Comparison of ENCODE assay signal across 19 cellular contexts in the genomic region with DNA sequence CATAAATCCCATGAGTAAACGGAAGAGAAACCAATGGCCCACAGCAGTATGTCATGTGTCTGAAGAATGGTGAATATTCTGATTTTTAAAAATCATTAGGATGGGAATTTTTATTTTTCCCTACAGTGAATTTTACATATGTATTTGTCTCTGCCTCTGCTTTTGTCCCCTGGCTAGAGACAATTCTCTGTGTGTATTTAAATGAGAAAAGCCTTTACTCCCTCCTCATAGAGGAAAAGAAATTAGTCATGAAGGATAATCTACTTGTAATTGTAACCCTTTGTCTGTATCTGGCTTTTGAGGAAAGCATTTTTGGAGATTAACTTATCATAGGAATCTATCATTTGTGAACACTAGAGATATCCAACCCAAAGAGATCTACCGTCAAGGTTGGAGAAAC.
DNase-seq lines count a peak whose midpoint lies in the region; ATAC-seq, FAIRE-seq and TF ChIP-seq lines count a peak whose summit lies in the region.
"Had no signal": no experiment of that assay in that cellular context is flagged by ENCODE, and none has a peak within 500 bp of the region (broad histone marks: within the 10 kb centered on the region; RNA-seq: fewer than 3 reads in every experiment).

No MANE protein-coding gene starts in this region.

- ATAC-seq in HG02798 (IDR thresholded peaks at IDR 0.05; ENCODE audit: poor library complexity, unreplicated experiment): no peak

- no peaks in the 10 kb centered on the region for H3K4me1 Mint-ChIP-seq in activated CD4-positive, alpha-beta T cell treated with anti-CD3 and anti-CD28 coated beads, Interleukin-2, amount 10 ng/mL, durations not matched to agents 24 days and 14 days
- H3K4me1 Mint-ChIP-seq: CD4-positive, alpha-beta memory T cell had no signal

- H3K9ac ChIP-seq in HUES6 (ENCODE audit: low read length) (no peak overlapping the region), OCI-LY3 (ENCODE audit: low read length) (0 out of 2 replicates have a peak overlapping the region, but pooled peaks have one; percentile 0), kidney (ENCODE audit: low read length in 2 of 2) (no peak overlapping the region)

- H3K4me3 ChIP-seq in HUES6 (ENCODE audit: low read depth, low read length): no peak overlapping the region
- H3K4me3 ChIP-seq in OCI-LY3 (ENCODE audit: low read length): no peak overlapping the region
- no peak overlapping the region for H3K4me3 ChIP-seq in osteoblast (ENCODE audit: insufficient read depth, low read length)
- H3K4me3 ChIP-seq in kidney (ENCODE audit: low read length in 2 of 2): no peak overlapping the region
- H3K4me3 ChIP-seq: GM12878 had no signal

- H2AFZ ChIP-seq in OCI-LY3 (ENCODE audit: low read depth, low read length): no peak overlapping the region
- no peak overlapping the region for H2AFZ ChIP-seq in osteoblast (ENCODE audit: low read length)

- H3K79me2 ChIP-seq in OCI-LY3 (ENCODE audit: low read length) (no peaks in the 10 kb centered on the region), osteoblast (ENCODE audit: insufficient read depth, low read length) (no peaks in the 10 kb centered on the region)

- peak overlapping the region; percentile 31; the same call in 1 of the 2 replicates for H3K27ac ChIP-seq in HUES6 (ENCODE audit: low read depth, low read length)
- peak overlapping the region; percentile 38 for H3K27ac ChIP-seq in OCI-LY3 (ENCODE audit: low read length)
- H3K27ac ChIP-seq in osteoblast (ENCODE audit: low read depth, low read length): no peak overlapping the region
- no peak overlapping the region for H3K27ac ChIP-seq in kidney (ENCODE audit: low read depth in 2 of 2, low read length in 2 of 2)
- H3K27ac ChIP-seq: C4-2B had no signal

- peak; percentile 81 for FAIRE-seq in GM19239 (lab: Jason Lieb, UNC)
- FAIRE-seq in kidney (lab: Jason Lieb, UNC): no peak
- FAIRE-seq: GM12878, HTR-8/SVneo had no signal

- H3K27me3 Mint-ChIP-seq in activated CD4-positive, alpha-beta T cell treated with anti-CD3 and anti-CD28 coated beads, Interleukin-2, amount 10 ng/mL, durations not matched to agents 24 days and 14 days: no peaks in the 10 kb centered on the region
- H3K27me3 Mint-ChIP-seq: CD4-positive, alpha-beta memory T cell had no signal

- DNase-seq in GM19239 (ENCODE audit: insufficient read length, low spot score): no peak
- DNase-seq in osteoblast (ENCODE audit: insufficient read length, low spot score, missing footprints): peak; percentile 51
- DNase-seq in kidney: no peak
- DNase-seq in activated CD4-positive, alpha-beta T cell treated with anti-CD3 and anti-CD28 coated beads, Interleukin-2, amount 10 ng/mL, durations not matched to agents 24 days and 14 days: no peak
- DNase-seq: 8988T; BE2C; CD4-positive, alpha-beta memory T cell; DMS79; GOT3; HCEC 1CT; HFFc6; IMR-90; KBM-7 had no signal

- H3K27me3 ChIP-seq in HUES6 (ENCODE audit: control insufficient read depth, insufficient read depth, low read length) (no peaks in the 10 kb centered on the region), OCI-LY3 (ENCODE audit: low read depth, low read length) (no peaks in the 10 kb centered on the region), osteoblast (ENCODE audit: insufficient read depth, low read length) (no peaks in the 10 kb centered on the region)
- H3K27me3 ChIP-seq: BE2C had no signal

- H3K9me3 Mint-ChIP-seq in activated CD4-positive, alpha-beta T cell treated with anti-CD3 and anti-CD28 coated beads, Interleukin-2, amount 10 ng/mL, durations not matched to agents 24 days and 14 days: peaks cover 6% of the 10 kb centered on the region

- intact Hi-C loops in kidney (cut with DNase I): no loop called here
- intact Hi-C loops in activated CD4-positive, alpha-beta T cell treated with anti-CD3 and anti-CD28 coated beads, Interleukin-2, amount 10 ng/mL, durations not matched to agents 24 days and 14 days (cut with micrococcal nuclease): no loop called here

- H3K27ac Mint-ChIP-seq in activated CD4-positive, alpha-beta T cell treated with anti-CD3 and anti-CD28 coated beads, Interleukin-2, amount 10 ng/mL, durations not matched to agents 24 days and 14 days: no peak overlapping the region
- H3K27ac Mint-ChIP-seq: CD4-positive, alpha-beta memory T cell; HFFc6 had no signal

- H3K36me3 ChIP-seq in HUES6 (ENCODE audit: control insufficient read depth, insufficient read depth, low read length) (no peaks in the 10 kb centered on the region), OCI-LY3 (replicated peaks; ENCODE audit: low read depth, low read length) (no peaks in the 10 kb centered on the region), osteoblast (ENCODE audit: insufficient read depth, low read length) (no peaks in the 10 kb centered on the region), kidney (ENCODE audit: control insufficient read depth in 1 of 2, insufficient read depth in 2 of 2, low read length in 2 of 2) (no peaks in the 10 kb centered on the region)
- H3K36me3 ChIP-seq: BE2C had no signal

- H3K4me2 ChIP-seq in OCI-LY3 (ENCODE audit: low read length) (peak overlapping the region; percentile 84), osteoblast (ENCODE audit: insufficient read depth, low read length) (no peak overlapping the region)

- H3K4me1 ChIP-seq in HUES6 (ENCODE audit: control insufficient read depth, insufficient read depth, low read length): peaks cover 19% of the 10 kb centered on the region
- peaks cover 40% of the 10 kb centered on the region for H3K4me1 ChIP-seq in OCI-LY3 (ENCODE audit: low read length)
- H3K4me1 ChIP-seq in osteoblast (ENCODE audit: insufficient read depth, low read length): no peaks in the 10 kb centered on the region
- H3K4me1 ChIP-seq in kidney (ENCODE audit: control insufficient read depth in 1 of 2, insufficient read depth in 1 of 2, low read depth in 1 of 2, low read length in 2 of 2): no peaks in the 10 kb centered on the region
- H3K4me1 ChIP-seq: BE2C had no signal

- H3K36me3 Mint-ChIP-seq in activated CD4-positive, alpha-beta T cell treated with anti-CD3 and anti-CD28 coated beads, Interleukin-2, amount 10 ng/mL, durations not matched to agents 24 days and 14 days (ENCODE audit: low read depth): no peaks in the 10 kb centered on the region

- H3K4me3 Mint-ChIP-seq in activated CD4-positive, alpha-beta T cell treated with anti-CD3 and anti-CD28 coated beads, Interleukin-2, amount 10 ng/mL, durations not matched to agents 24 days and 14 days: no peak overlapping the region
- H3K4me3 Mint-ChIP-seq: CD4-positive, alpha-beta memory T cell; HFFc6 had no signal

- no peak for TF ChIP-seq CTCF in OCI-LY3 (IDR thresholded peaks at IDR 0.05; ENCODE audit: low read depth, low read length)
- no peak for TF ChIP-seq CTCF in osteoblast (IDR thresholded peaks at IDR 0.05; ENCODE audit: extremely low read depth, low read depth, low read length)
- no peak for TF ChIP-seq CTCF in kidney (IDR thresholded peaks at IDR 0.05; ENCODE audit: borderline replicate concordance, extremely low read depth, insufficient read depth)

- H4K20me1 ChIP-seq in OCI-LY3 (ENCODE audit: insufficient read depth, low read length) (no peaks in the 10 kb centered on the region), osteoblast (ENCODE audit: insufficient read depth, low read length) (no peaks in the 10 kb centered on the region)

- H3K9me3 ChIP-seq in HUES6 (ENCODE audit: control insufficient read depth, insufficient read depth, low read depth, low read length) (no peaks in the 10 kb centered on the region), OCI-LY3 (ENCODE audit: insufficient read depth, low read length) (no peaks in the 10 kb centered on the region), osteoblast (ENCODE audit: low read depth, low read length) (no peaks in the 10 kb centered on the region), kidney (ENCODE audit: control insufficient read depth in 1 of 2, low read length in 2 of 2) (no peaks in the 10 kb centered on the region)
- H3K9me3 ChIP-seq: BE2C had no signal

Comparison
In these comparisons a context has a peak if more than half of its experiments do, and no peak if none do; other contexts are left out.
1. H3K27ac ChIP-seq: peak in HUES6 (single experiment) and OCI-LY3 (single experiment); none in osteoblast (single experiment) and kidney (0 of 2).